35 cellular contexts compared by ENCODE assay signal in the genomic region with DNA sequence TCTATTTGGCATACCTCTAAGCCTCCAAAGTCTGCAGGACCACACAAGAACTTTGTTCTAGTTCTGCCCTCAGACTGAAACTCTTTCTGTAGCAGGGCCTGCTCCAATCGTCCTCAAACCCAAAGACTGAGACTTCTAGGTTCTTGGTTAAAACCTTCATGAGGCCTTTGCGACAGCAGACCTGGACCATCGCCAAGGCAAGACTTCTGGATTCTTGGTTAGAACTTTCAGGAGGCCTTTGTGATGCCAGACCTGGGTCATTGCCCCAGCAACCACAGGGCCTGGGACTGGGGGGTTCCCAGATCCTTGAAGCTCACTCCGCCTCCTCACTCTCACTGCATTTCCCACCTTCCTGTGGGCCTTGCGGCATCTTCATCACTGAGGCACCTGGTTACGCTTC. TPM values are rescaled to one million over a fixed set of nuclear protein-coding genes. Genes with fewer than 3 reads are reported as not detected.
"Had no signal": no experiment of that assay in that cellular context is flagged by ENCODE, and none has a peak within 500 bp of the region (broad histone marks: within the 10 kb centered on the region; RNA-seq: fewer than 3 reads in every experiment).

ATP1A4 (plus strand) TSS at position 301 of the 400 bp plus-strand sequence. CDS start 438 bp downstream, outside the sequence.

- H3K27ac ChIP-seq: brain microvascular endothelial cell, RWPE1, WERI-Rb-1 had no signal

- H3K4me3 Mint-ChIP-seq: activated CD4-positive, alpha-beta memory T cell treated with anti-CD3 and anti-CD28 coated beads, Interleukin-2, amount 10 ng/mL, durations not matched to agents 7 days and 5 days; activated CD8-positive, alpha-beta memory T cell treated with anti-CD3 and anti-CD28 coated beads, Interleukin-2, amount 10 ng/mL, durations not matched to agents 7 days and 5 days; activated naive CD4-positive, alpha-beta T cell treated with anti-CD3 and anti-CD28 coated beads, Interleukin-2, amount 50 U/mL, for 24 hours had no signal

- ATAC-seq: activated CD8-positive, alpha-beta memory T cell treated with anti-CD3 and anti-CD28 coated beads, Interleukin-2, amount 10 ng/mL, durations not matched to agents 7 days and 5 days; K562; Right ventricle myocardium inferior had no signal

- H3K4me2 ChIP-seq: PC-9 had no signal

- H3K9me3 Mint-ChIP-seq: activated CD4-positive, alpha-beta memory T cell treated with anti-CD3 and anti-CD28 coated beads, Interleukin-2, amount 10 ng/mL, durations not matched to agents 7 days and 5 days; activated naive CD4-positive, alpha-beta T cell treated with anti-CD3 and anti-CD28 coated beads, Interleukin-2, amount 50 U/mL, for 24 hours had no signal

- H2AFZ ChIP-seq: PC-9 had no signal

- H3K4me3 ChIP-seq: K562, PC-9 had no signal

- H3K27ac Mint-ChIP-seq: activated CD4-positive, alpha-beta memory T cell treated with anti-CD3 and anti-CD28 coated beads, Interleukin-2, amount 10 ng/mL, durations not matched to agents 7 days and 5 days; activated CD8-positive, alpha-beta memory T cell treated with anti-CD3 and anti-CD28 coated beads, Interleukin-2, amount 10 ng/mL, durations not matched to agents 7 days and 5 days; activated naive CD4-positive, alpha-beta T cell treated with anti-CD3 and anti-CD28 coated beads, Interleukin-2, amount 50 U/mL, for 24 hours had no signal

- FAIRE-seq: K562, RCC 7860 had no signal

- DNase-seq: activated CD4-positive, alpha-beta memory T cell treated with anti-CD3 and anti-CD28 coated beads, Interleukin-2, amount 10 ng/mL, durations not matched to agents 7 days and 5 days; activated CD4-positive, alpha-beta T cell treated with anti-CD3 and anti-CD28 coated beads for 1 hour; activated CD4-positive, alpha-beta T cell treated with anti-CD3 and anti-CD28 coated beads for 48 hours; activated CD4-positive, CD25-positive, alpha-beta regulatory T cell; activated CD8-positive, alpha-beta memory T cell treated with anti-CD3 and anti-CD28 coated beads for 24 hours; activated CD8-positive, alpha-beta memory T cell treated with anti-CD3 and anti-CD28 coated beads, Interleukin-2, amount 10 ng/mL, durations not matched to agents 7 days and 5 days; activated CD8-positive, alpha-beta memory T cell treated with anti-CD3 and anti-CD28 coated beads, Interleukin-2, amount 50 U/mL, for 48 hours; activated effector memory CD4-positive, alpha-beta T cell treated with anti-CD3 and anti-CD28 coated beads, Interleukin-2, amount 50 U/mL, for 16 hours; activated naive CD4-positive, alpha-beta T cell; anterior cingulate cortex; brain microvascular endothelial cell; central memory CD4-positive, alpha-beta T cell; NCI-H1092 treated with DMSO at 0.1 percent for 48 hours; NCI-H1417; NCI-H146; NCI-H187; NCI-H2029 treated with DMSO at 0.1 percent for 48 hours; NCI-H2107; NCI-H2171 treated with DMSO at 0.1 percent for 48 hours; NCI-H2227 treated with DMSO at 0.1 percent for 48 hours; NCI-H446 treated with DMSO at 0.1 percent for 48 hours; NCI-H524; PC-9; SIG-M5; T1000; WERI-Rb-1 had no signal

- H3K27me3 ChIP-seq: brain microvascular endothelial cell had no signal

- H3K4me1 Mint-ChIP-seq: activated CD4-positive, alpha-beta memory T cell treated with anti-CD3 and anti-CD28 coated beads, Interleukin-2, amount 10 ng/mL, durations not matched to agents 7 days and 5 days; activated CD8-positive, alpha-beta memory T cell treated with anti-CD3 and anti-CD28 coated beads, Interleukin-2, amount 10 ng/mL, durations not matched to agents 7 days and 5 days; activated naive CD4-positive, alpha-beta T cell treated with anti-CD3 and anti-CD28 coated beads, Interleukin-2, amount 50 U/mL, for 24 hours had no signal

- H3K36me3 ChIP-seq: brain microvascular endothelial cell, WERI-Rb-1 had no signal

- H3K36me3 Mint-ChIP-seq: activated CD8-positive, alpha-beta memory T cell treated with anti-CD3 and anti-CD28 coated beads, Interleukin-2, amount 10 ng/mL, durations not matched to agents 7 days and 5 days; activated naive CD4-positive, alpha-beta T cell treated with anti-CD3 and anti-CD28 coated beads, Interleukin-2, amount 50 U/mL, for 24 hours had no signal

RNA-seq across cellular contexts. Expression of gene ATP1A4, which starts in this region (rescaled TPM):
- total RNA-seq: K562; M059J; PC-9; Right ventricle myocardium inferior; SK-MEL-5; T-helper 1 cell treated with Interleukin-12 subunit alpha and Interleukin-12 subunit beta and Interleukin-4 antibody, amounts not matched to agents 30 ng/mL and 1 ng/mL, for 36 hours; T-helper 2 cell treated with Interferon-gamma antibody and Interleukin-4, amounts not matched to agents 100 ng/mL and 5 ng/mL, for 36 hours had no signal
